ENCODE assay signal across 2 cellular contexts in genomic region chr4:176359590-176359989, GRCh38.
TF ChIP-seq lines count a peak whose summit lies in the region.

No MANE protein-coding gene starts in this region.

TF ChIP-seq in IMR-90, 13 proteins besides CTCF, POLR2A, EP300 and RAD21:
- TF ChIP-seq FOS (IDR thresholded peaks at IDR 0.05; ENCODE audit: low read depth, low read length) (no peak), CHD1 (IDR thresholded peaks at IDR 0.05; ENCODE audit: low read depth, low read length) (no peak), ELK1 (IDR thresholded peaks at IDR 0.05; ENCODE audit: borderline replicate concordance, low read depth, low read length) (no peak), MXI1 (IDR thresholded peaks at IDR 0.05; ENCODE audit: borderline replicate concordance, low read depth, low read length) (no peak), NFE2L2 (IDR thresholded peaks at IDR 0.05; ENCODE audit: low read depth, low read length) (no peak), BHLHE40 (IDR thresholded peaks at IDR 0.05; ENCODE audit: low read depth, low read length) (no peak), RCOR1 (IDR thresholded peaks at IDR 0.05; ENCODE audit: insufficient replicate concordance, low read length) (no peak), SMC3 (IDR thresholded peaks at IDR 0.05; ENCODE audit: low read depth, low read length) (no peak), CEBPB (IDR thresholded peaks at IDR 0.05; ENCODE audit: low read depth, low read length) (no peak), RFX5 (IDR thresholded peaks at IDR 0.05; ENCODE audit: low read depth, low read length) (no peak), MAFK (IDR thresholded peaks at IDR 0.05; ENCODE audit: low read depth, low read length) (no peak), MAZ (IDR thresholded peaks at IDR 0.05; ENCODE audit: borderline replicate concordance, low read depth, low read length) (no peak)
- TF ChIP-seq, protein P1, sequence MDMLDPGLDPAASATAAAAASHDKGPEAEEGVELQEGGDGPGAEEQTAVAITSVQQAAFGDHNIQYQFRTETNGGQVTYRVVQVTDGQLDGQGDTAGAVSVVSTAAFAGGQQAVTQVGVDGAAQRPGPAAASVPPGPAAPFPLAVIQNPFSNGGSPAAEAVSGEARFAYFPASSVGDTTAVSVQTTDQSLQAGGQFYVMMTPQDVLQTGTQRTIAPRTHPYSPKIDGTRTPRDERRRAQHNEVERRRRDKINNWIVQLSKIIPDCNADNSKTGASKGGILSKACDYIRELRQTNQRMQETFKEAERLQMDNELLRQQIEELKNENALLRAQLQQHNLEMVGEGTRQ (IDR thresholded peaks at IDR 0.05; ENCODE audit: low read depth, low read length) = no peak
TF ChIP-seq in IMR-90: peak in this region for 0.

TF ChIP-seq in H1, 55 proteins besides CTCF, POLR2A, EP300 and RAD21:
- TF ChIP-seq JUND (IDR thresholded peaks at IDR 0.05; ENCODE audit: low read length) (no peak), PHF8 (conservative IDR thresholded peaks at IDR 0.05; ENCODE audit: low read depth, low read length) (no peak), HDAC2 (IDR thresholded peaks at IDR 0.05; ENCODE audit: borderline replicate concordance in 1 of 2, low read depth in 2 of 2, low read length in 2 of 2) (no peak), TEAD4 (IDR thresholded peaks at IDR 0.05; ENCODE audit: low read depth, low read length) (no peak), TAF1 (IDR thresholded peaks at IDR 0.05; ENCODE audit: low read depth, low read length) (no peak), KDM4A (IDR thresholded peaks at IDR 0.05; ENCODE audit: low read depth, low read length, severe bottlenecking) (no peak), SIRT6 (IDR thresholded peaks at IDR 0.05; ENCODE audit: low read length) (no peak), TCF12 (IDR thresholded peaks at IDR 0.05; ENCODE audit: low read depth, low read length) (no peak), KDM5A (IDR thresholded peaks at IDR 0.05; ENCODE audit: low read length) (no peak), RXRA (IDR thresholded peaks at IDR 0.05; ENCODE audit: insufficient read depth, low read depth, low read length) (no peak)
